ENCODE assay signal across 8 cellular contexts in genomic region chr20:841568-842546, GRCh38. TPM values are rescaled to one million over a fixed set of nuclear protein-coding genes. Genes with fewer than 3 reads are reported as not detected.
DNase-seq lines count a peak whose midpoint lies in the region; ATAC-seq and TF ChIP-seq lines count a peak whose summit lies in the region.

No MANE protein-coding gene starts in this region.

- no peak overlapping the region for H3K27ac ChIP-seq in CD4-positive, CD25-positive, alpha-beta regulatory T cell (ENCODE audit: insufficient read depth, low read length, poor library complexity, severe bottlenecking)
- H3K27ac ChIP-seq in effector memory CD4-positive, alpha-beta T cell (ENCODE audit: insufficient read depth, low read length, poor library complexity, severe bottlenecking), result no peak overlapping the region
- no peak overlapping the region for H3K27ac ChIP-seq in caudate nucleus (ENCODE audit: low read depth, low read length)

- H3K27me3 ChIP-seq in CD4-positive, CD25-positive, alpha-beta regulatory T cell (ENCODE audit: control insufficient read depth, insufficient read depth, low read length), result no peaks in the 10 kb centered on the region
- H3K27me3 ChIP-seq in effector memory CD4-positive, alpha-beta T cell (replicated peaks; ENCODE audit: control insufficient read depth, insufficient read depth, low read length, poor library complexity, severe bottlenecking), result no peaks in the 10 kb centered on the region

- peak overlapping the region in 1 of 3 donors; percentile 31 for H3K27ac Mint-ChIP-seq in CD4-positive, CD25-positive, alpha-beta regulatory T cell
- peak overlapping the region in 6 of 10 donors; percentile 31 to 84 (median 54) for H3K27ac Mint-ChIP-seq in naive thymus-derived CD8-positive, alpha-beta T cell

- H3K36me3 ChIP-seq in CD4-positive, CD25-positive, alpha-beta regulatory T cell (ENCODE audit: control insufficient read depth, insufficient read depth, low read length), result peaks cover 7% of the 10 kb centered on the region
- H3K36me3 ChIP-seq in effector memory CD4-positive, alpha-beta T cell (ENCODE audit: control insufficient read depth, insufficient read depth, low read length), result peaks cover 12% of the 10 kb centered on the region

- H3K4me1 ChIP-seq in CD4-positive, CD25-positive, alpha-beta regulatory T cell (ENCODE audit: control insufficient read depth, insufficient read depth, low read length, poor library complexity, severe bottlenecking), result peaks cover 69% of the 10 kb centered on the region
- peaks cover 47% of the 10 kb centered on the region for H3K4me1 ChIP-seq in effector memory CD4-positive, alpha-beta T cell (ENCODE audit: control insufficient read depth, insufficient read depth, low read length, poor library complexity, severe bottlenecking)

- POLR2A ChIA-PET in naive thymus-derived CD8-positive, alpha-beta T cell (lab: Charles Lee), result interaction anchor here (1.2 to 7.0 kb wide), 3 partner anchors 8 to 17 kb away, joined by 4 to 99 read pairs (median 20); partner anchors contain the start of gene FAM110A

- H3K4me3 ChIP-seq in CD4-positive, CD25-positive, alpha-beta regulatory T cell (ENCODE audit: low read depth, low read length), result no peak overlapping the region
- H3K4me3 ChIP-seq in LNCaP clone FGC (ENCODE audit: low read depth, low read length), result peak overlapping the region; percentile 92
- H3K4me3 ChIP-seq in effector memory CD4-positive, alpha-beta T cell (ENCODE audit: insufficient read depth, low read depth, low read length, poor library complexity, severe bottlenecking), result peak overlapping the region; percentile 42

- no peaks in the 10 kb centered on the region for H3K9me3 Mint-ChIP-seq in CD4-positive, CD25-positive, alpha-beta regulatory T cell
- no peaks in the 10 kb centered on the region for H3K9me3 Mint-ChIP-seq in naive thymus-derived CD8-positive, alpha-beta T cell

- ATAC-seq in CD4-positive, CD25-positive, alpha-beta regulatory T cell (ENCODE audit: low read depth in 2 of 2), result no peak
- no peak for ATAC-seq in naive thymus-derived CD8-positive, alpha-beta T cell
- ATAC-seq in HG03139 (IDR thresholded peaks at IDR 0.05; ENCODE audit: unreplicated experiment), result no peak

- H3K9me3 ChIP-seq in CD4-positive, CD25-positive, alpha-beta regulatory T cell (ENCODE audit: control insufficient read depth in 2 of 2, low read length in 2 of 2), result no peaks in the 10 kb centered on the region
- no peaks in the 10 kb centered on the region for H3K9me3 ChIP-seq in effector memory CD4-positive, alpha-beta T cell (ENCODE audit: control insufficient read depth, low read length)

- H3K36me3 Mint-ChIP-seq in CD4-positive, CD25-positive, alpha-beta regulatory T cell, result peaks cover 14% of the 10 kb centered on the region
- H3K36me3 Mint-ChIP-seq in naive thymus-derived CD8-positive, alpha-beta T cell, result no peaks in the 10 kb centered on the region

- TF ChIP-seq CTCF in LNCaP clone FGC (IDR thresholded peaks at IDR 0.05; ENCODE audit: control insufficient read depth, extremely low read depth, insufficient read depth), result no peak

- no peaks in the 10 kb centered on the region for H3K27me3 Mint-ChIP-seq in CD4-positive, CD25-positive, alpha-beta regulatory T cell
- H3K27me3 Mint-ChIP-seq in naive thymus-derived CD8-positive, alpha-beta T cell, result no peaks in the 10 kb centered on the region

- H3K4me3 Mint-ChIP-seq in CD4-positive, CD25-positive, alpha-beta regulatory T cell, result peak overlapping the region; percentile 51 to 80 (median 76)
- H3K4me3 Mint-ChIP-seq in naive thymus-derived CD8-positive, alpha-beta T cell, result peak overlapping the region; percentile 66 to 86 (median 78)

- H3K4me1 Mint-ChIP-seq in CD4-positive, CD25-positive, alpha-beta regulatory T cell, result peaks cover 11 to 67% (median 37%) of the 10 kb centered on the region in 4 donors
- peaks cover 24 to 60% (median 54%) of the 10 kb centered on the region in 4 donors for H3K4me1 Mint-ChIP-seq in naive thymus-derived CD8-positive, alpha-beta T cell

- DNase-seq in CD4-positive, CD25-positive, alpha-beta regulatory T cell, result no peak
- DNase-seq in LNCaP clone FGC (ENCODE audit: low read depth) (peak; percentile 52), NCI-H1694 (lab: John Stamatoyannopoulos, UW) (no peak), caudate nucleus (lab: John Stamatoyannopoulos, UW) (no peak), DMS 273 treated with DMSO at 0.1 percent for 48 hours (lab: John Stamatoyannopoulos, UW) (no peak)
- DNase-seq in effector memory CD4-positive, alpha-beta T cell, result no peak
- DNase-seq in naive thymus-derived CD8-positive, alpha-beta T cell, result no peak

RNA-seq across cellular contexts. Expression of gene FAM110A, which starts 8.3 kb away (rescaled TPM):
- 27.5 TPM for total RNA-seq in CD4-positive, CD25-positive, alpha-beta regulatory T cell
- 10 to 100 TPM; 24.6 to 36.5 (median 31.7) TPM for polyA plus RNA-seq in CD4-positive, CD25-positive, alpha-beta regulatory T cell
- 10 to 100 TPM; 20.3 to 24.5 TPM for total RNA-seq in naive thymus-derived CD8-positive, alpha-beta T cell
- polyA plus RNA-seq in naive thymus-derived CD8-positive, alpha-beta T cell, result 10 to 100 TPM in 1 of 3 donors, 1 to 10 TPM in 2; 4.5 to 21.4 (median 9.4) TPM
